ENCODE assay signal across 1 cellular context in the genomic region with DNA sequence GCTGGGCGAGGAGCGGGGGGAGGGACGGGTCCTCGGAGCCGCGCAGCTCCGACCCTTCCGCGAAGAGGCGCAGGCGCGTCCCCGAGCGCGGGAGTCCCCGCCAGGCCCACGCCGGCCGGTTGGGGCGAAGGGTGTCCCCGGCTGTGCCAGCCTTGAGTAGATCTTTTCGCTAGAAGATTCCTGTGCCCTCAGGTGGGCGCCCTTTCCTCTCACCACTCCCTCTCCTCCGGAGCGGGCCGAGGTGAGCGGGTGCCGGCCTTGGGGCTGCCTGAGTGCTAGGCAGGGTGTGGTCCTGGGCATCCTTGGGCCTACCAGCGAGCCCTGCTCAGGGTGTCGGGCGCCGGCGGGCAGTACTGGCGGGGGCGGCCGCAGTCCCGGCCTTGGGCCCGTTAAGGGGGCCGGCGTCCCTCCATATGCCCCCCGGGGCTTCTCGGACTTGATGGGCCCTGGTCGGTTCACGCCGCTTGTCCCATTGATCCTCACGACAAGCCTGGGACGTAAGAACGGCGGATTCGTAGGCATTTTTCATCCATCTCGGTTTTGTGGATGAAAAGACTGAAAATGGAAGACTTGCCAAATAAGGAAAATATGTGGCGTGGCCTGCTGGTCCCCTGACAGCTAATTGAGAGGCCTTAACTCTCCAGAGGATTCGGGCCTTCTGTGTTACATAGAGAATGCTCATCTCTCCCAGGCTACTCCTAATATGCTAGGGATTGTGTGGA.
TF ChIP-seq lines count a peak whose summit lies in the region.

No MANE protein-coding gene starts in this region.

TF ChIP-seq in HepG2, 621 proteins besides CTCF, POLR2A, EP300 and RAD21 (continued from another document and continues in another):
- TF ChIP-seq ZNF670 (CRISPR knock-in tag; IDR thresholded peaks at IDR 0.05; ENCODE audit: borderline replicate concordance) (peak; percentile 82; the same call in 1 of the 2 replicates), ZNF24 (IDR thresholded peaks at IDR 0.05) (no peak), ZKSCAN1 (IDR thresholded peaks at IDR 0.05; ENCODE audit: low read length) (no peak), ATF1 (CRISPR knock-in tag; IDR thresholded peaks at IDR 0.05) (no peak), ZNF607 (CRISPR knock-in tag; IDR thresholded peaks at IDR 0.05; ENCODE audit: borderline replicate concordance) (no peak), ZNF329 (CRISPR knock-in tag; IDR thresholded peaks at IDR 0.05; ENCODE audit: low read depth) (no peak; the same call in none of the 2 replicates), EZH2 (conservative IDR thresholded peaks at IDR 0.05; ENCODE audit: low read depth, low read length) (no peak), CCAR2 (optimal IDR thresholded peaks at IDR 0.05; ENCODE audit: low read depth, low read length) (no peak), KAT2B (IDR thresholded peaks at IDR 0.05; ENCODE audit: borderline replicate concordance, low read depth, low read length) (no peak), ISX (CRISPR knock-in tag; conservative IDR thresholded peaks at IDR 0.05) (no peak), GABPA (IDR thresholded peaks at IDR 0.05; ENCODE audit: low read depth, low read length) (no peak), GABPA (CRISPR knock-in tag; IDR thresholded peaks at IDR 0.05; ENCODE audit: low read depth) (no peak), ZIK1 (CRISPR knock-in tag; IDR thresholded peaks at IDR 0.05; ENCODE audit: borderline replicate concordance, low read depth) (no peak), NFE2L1 (CRISPR knock-in tag; IDR thresholded peaks at IDR 0.05; ENCODE audit: borderline replicate concordance) (no peak), ASH2L (IDR thresholded peaks at IDR 0.05; ENCODE audit: insufficient read length, low read depth, low read length) (no peak), SOX5 (CRISPR knock-in tag; IDR thresholded peaks at IDR 0.05; ENCODE audit: borderline replicate concordance) (no peak), JDP2 (CRISPR knock-in tag; IDR thresholded peaks at IDR 0.05; ENCODE audit: borderline replicate concordance) (no peak), RBFOX2 (IDR thresholded peaks at IDR 0.05; ENCODE audit: low read depth, low read length) (no peak; the same call in 1 of the 2 replicates), FOXK2 (IDR thresholded peaks at IDR 0.05) (no peak), ZNF777 (CRISPR knock-in tag; IDR thresholded peaks at IDR 0.05) (peak; percentile 82; the same call in 1 of the 2 replicates), RELA (CRISPR knock-in tag; IDR thresholded peaks at IDR 0.05) (no peak), HDAC1 (CRISPR knock-in tag; IDR thresholded peaks at IDR 0.05) (peak; percentile 68), ZFP37 (CRISPR knock-in tag; IDR thresholded peaks at IDR 0.05; ENCODE audit: borderline replicate concordance) (no peak), TAF1 (CRISPR knock-in tag; IDR thresholded peaks at IDR 0.05) (no peak), ZNF343 (CRISPR knock-in tag; IDR thresholded peaks at IDR 0.05) (no peak), KLF12 (CRISPR knock-in tag; IDR thresholded peaks at IDR 0.05; ENCODE audit: borderline replicate concordance) (peak; percentile 59; the same call in 1 of the 2 replicates), EEA1 (CRISPR knock-in tag; IDR thresholded peaks at IDR 0.05; ENCODE audit: borderline replicate concordance) (no peak), ZSCAN12 (CRISPR knock-in tag; IDR thresholded peaks at IDR 0.05) (no peak), ZNF709 (CRISPR knock-in tag; IDR thresholded peaks at IDR 0.05) (no peak), ZNF616 (CRISPR knock-in tag; IDR thresholded peaks at IDR 0.05; ENCODE audit: low read depth) (no peak)
- TF ChIP-seq, protein P1, sequence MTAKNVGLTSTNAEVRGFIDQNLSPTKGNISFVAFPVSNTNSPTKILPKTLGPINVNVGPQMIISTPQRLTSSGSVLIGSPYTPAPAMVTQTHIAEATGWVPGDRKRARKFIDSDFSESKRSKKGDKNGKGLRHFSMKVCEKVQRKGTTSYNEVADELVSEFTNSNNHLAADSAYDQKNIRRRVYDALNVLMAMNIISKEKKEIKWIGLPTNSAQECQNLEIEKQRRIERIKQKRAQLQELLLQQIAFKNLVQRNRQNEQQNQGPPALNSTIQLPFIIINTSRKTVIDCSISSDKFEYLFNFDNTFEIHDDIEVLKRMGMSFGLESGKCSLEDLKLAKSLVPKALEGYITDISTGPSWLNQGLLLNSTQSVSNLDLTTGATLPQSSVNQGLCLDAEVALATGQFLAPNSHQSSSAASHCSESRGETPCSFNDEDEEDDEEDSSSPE (CRISPR knock-in tag; IDR thresholded peaks at IDR 0.05): peak; percentile 74; the same call in 1 of the 2 replicates
- TF ChIP-seq, protein P2, sequence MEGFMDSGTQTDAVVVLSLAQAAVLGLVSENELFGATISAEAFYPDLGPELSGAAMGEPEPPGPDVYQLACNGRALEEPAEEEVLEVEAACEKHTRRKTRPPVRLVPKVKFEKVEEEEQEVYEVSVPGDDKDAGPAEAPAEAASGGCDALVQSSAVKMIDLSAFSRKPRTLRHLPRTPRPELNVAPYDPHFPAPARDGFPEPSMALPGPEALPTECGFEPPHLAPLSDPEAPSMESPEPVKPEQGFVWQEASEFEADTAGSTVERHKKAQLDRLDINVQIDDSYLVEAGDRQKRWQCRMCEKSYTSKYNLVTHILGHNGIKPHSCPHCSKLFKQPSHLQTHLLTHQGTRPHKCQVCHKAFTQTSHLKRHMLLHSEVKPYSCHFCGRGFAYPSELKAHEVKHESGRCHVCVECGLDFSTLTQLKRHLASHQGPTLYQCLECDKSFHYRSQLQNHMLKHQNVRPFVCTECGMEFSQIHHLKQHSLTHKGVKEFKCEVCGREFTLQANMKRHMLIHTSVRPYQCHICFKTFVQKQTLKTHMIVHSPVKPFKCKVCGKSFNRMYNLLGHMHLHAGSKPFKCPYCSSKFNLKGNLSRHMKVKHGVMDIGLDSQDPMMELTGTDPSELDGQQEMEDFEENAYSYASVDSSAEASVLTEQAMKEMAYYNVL (CRISPR knock-in tag; IDR thresholded peaks at IDR 0.05; ENCODE audit: borderline replicate concordance): no peak
- TF ChIP-seq, protein P3, sequence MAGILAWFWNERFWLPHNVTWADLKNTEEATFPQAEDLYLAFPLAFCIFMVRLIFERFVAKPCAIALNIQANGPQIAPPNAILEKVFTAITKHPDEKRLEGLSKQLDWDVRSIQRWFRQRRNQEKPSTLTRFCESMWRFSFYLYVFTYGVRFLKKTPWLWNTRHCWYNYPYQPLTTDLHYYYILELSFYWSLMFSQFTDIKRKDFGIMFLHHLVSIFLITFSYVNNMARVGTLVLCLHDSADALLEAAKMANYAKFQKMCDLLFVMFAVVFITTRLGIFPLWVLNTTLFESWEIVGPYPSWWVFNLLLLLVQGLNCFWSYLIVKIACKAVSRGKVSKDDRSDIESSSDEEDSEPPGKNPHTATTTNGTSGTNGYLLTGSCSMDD (CRISPR knock-in tag; IDR thresholded peaks at IDR 0.05): no peak
- TF ChIP-seq, protein P4, sequence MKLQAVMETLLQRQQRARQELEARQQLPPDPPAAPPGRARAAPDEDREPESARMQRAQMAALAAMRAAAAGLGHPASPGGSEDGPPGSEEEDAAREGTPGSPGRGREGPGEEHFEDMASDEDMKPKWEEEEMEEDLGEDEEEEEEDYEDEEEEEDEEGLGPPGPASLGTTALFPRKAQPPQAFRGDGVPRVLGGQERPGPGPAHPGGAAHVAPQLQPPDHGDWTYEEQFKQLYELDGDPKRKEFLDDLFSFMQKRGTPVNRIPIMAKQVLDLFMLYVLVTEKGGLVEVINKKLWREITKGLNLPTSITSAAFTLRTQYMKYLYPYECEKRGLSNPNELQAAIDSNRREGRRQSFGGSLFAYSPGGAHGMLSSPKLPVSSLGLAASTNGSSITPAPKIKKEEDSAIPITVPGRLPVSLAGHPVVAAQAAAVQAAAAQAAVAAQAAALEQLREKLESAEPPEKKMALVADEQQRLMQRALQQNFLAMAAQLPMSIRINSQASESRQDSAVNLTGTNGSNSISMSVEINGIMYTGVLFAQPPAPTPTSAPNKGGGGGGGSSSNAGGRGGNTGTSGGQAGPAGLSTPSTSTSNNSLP (IDR thresholded peaks at IDR 0.05; ENCODE audit: low read depth, low read length): no peak
- TF ChIP-seq, protein P5, sequence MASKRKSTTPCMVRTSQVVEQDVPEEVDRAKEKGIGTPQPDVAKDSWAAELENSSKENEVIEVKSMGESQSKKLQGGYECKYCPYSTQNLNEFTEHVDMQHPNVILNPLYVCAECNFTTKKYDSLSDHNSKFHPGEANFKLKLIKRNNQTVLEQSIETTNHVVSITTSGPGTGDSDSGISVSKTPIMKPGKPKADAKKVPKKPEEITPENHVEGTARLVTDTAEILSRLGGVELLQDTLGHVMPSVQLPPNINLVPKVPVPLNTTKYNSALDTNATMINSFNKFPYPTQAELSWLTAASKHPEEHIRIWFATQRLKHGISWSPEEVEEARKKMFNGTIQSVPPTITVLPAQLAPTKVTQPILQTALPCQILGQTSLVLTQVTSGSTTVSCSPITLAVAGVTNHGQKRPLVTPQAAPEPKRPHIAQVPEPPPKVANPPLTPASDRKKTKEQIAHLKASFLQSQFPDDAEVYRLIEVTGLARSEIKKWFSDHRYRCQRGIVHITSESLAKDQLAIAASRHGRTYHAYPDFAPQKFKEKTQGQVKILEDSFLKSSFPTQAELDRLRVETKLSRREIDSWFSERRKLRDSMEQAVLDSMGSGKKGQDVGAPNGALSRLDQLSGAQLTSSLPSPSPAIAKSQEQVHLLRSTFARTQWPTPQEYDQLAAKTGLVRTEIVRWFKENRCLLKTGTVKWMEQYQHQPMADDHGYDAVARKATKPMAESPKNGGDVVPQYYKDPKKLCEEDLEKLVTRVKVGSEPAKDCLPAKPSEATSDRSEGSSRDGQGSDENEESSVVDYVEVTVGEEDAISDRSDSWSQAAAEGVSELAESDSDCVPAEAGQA (IDR thresholded peaks at IDR 0.05; ENCODE audit: low read depth): no peak
- TF ChIP-seq, protein P5 (CRISPR knock-in tag; IDR thresholded peaks at IDR 0.05; ENCODE audit: borderline replicate concordance): no peak
- TF ChIP-seq, protein P6, sequence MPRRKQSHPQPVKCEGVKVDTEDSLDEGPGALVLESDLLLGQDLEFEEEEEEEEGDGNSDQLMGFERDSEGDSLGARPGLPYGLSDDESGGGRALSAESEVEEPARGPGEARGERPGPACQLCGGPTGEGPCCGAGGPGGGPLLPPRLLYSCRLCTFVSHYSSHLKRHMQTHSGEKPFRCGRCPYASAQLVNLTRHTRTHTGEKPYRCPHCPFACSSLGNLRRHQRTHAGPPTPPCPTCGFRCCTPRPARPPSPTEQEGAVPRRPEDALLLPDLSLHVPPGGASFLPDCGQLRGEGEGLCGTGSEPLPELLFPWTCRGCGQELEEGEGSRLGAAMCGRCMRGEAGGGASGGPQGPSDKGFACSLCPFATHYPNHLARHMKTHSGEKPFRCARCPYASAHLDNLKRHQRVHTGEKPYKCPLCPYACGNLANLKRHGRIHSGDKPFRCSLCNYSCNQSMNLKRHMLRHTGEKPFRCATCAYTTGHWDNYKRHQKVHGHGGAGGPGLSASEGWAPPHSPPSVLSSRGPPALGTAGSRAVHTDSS (CRISPR knock-in tag; conservative IDR thresholded peaks at IDR 0.05): no peak
- TF ChIP-seq, protein P7, sequence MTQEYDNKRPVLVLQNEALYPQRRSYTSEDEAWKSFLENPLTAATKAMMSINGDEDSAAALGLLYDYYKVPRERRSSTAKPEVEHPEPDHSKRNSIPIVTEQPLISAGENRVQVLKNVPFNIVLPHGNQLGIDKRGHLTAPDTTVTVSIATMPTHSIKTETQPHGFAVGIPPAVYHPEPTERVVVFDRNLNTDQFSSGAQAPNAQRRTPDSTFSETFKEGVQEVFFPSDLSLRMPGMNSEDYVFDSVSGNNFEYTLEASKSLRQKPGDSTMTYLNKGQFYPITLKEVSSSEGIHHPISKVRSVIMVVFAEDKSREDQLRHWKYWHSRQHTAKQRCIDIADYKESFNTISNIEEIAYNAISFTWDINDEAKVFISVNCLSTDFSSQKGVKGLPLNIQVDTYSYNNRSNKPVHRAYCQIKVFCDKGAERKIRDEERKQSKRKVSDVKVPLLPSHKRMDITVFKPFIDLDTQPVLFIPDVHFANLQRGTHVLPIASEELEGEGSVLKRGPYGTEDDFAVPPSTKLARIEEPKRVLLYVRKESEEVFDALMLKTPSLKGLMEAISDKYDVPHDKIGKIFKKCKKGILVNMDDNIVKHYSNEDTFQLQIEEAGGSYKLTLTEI (CRISPR knock-in tag; conservative IDR thresholded peaks at IDR 0.05): no peak
- TF ChIP-seq, protein P8, sequence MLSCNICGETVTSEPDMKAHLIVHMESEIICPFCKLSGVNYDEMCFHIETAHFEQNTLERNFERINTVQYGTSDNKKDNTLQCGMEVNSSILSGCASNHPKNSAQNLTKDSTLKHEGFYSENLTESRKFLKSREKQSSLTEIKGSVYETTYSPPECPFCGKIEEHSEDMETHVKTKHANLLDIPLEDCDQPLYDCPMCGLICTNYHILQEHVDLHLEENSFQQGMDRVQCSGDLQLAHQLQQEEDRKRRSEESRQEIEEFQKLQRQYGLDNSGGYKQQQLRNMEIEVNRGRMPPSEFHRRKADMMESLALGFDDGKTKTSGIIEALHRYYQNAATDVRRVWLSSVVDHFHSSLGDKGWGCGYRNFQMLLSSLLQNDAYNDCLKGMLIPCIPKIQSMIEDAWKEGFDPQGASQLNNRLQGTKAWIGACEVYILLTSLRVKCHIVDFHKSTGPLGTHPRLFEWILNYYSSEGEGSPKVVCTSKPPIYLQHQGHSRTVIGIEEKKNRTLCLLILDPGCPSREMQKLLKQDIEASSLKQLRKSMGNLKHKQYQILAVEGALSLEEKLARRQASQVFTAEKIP (CRISPR knock-in tag; IDR thresholded peaks at IDR 0.05; ENCODE audit: borderline replicate concordance): no peak
- TF ChIP-seq, protein P9, sequence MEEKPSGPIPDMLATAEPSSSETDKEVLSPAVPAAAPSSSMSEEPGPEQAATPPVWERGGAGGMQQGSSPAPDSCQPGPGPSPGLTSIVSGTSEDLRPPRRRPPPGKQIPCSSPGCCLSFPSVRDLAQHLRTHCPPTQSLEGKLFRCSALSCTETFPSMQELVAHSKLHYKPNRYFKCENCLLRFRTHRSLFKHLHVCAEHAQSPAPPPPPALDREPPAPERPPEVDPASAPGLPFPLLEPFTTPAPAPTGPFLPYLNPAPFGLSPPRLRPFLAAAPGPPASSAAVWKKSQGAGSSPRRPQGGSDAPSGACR (CRISPR knock-in tag; IDR thresholded peaks at IDR 0.05): no peak
